Comparison of ENCODE assay signal across 21 cellular contexts in genomic region chr14:60272177-60272576, GRCh38.
"Had no signal": no experiment of that assay in that cellular context is flagged by ENCODE, and none has a peak within 500 bp of the region (broad histone marks: within the 10 kb centered on the region; RNA-seq: fewer than 3 reads in every experiment).

No MANE protein-coding gene starts in this region.

- H3K27me3 Mint-ChIP-seq: activated B cell treated with CpG ODN at 0.5 μM for 24 hours; activated CD4-positive, alpha-beta T cell treated with anti-CD3 and anti-CD28 coated beads, Interleukin-2, amount 10 ng/mL, durations not matched to agents 7 days and 5 days; activated naive CD8-positive, alpha-beta T cell treated with anti-CD3 and anti-CD28 coated beads, Interleukin-2, amount 50 U/mL, for 24 hours; naive B cell; stimulated activated naive B cell treated with anti-CD40 and anti-IgM and Interleukin-4, amounts not matched to agents 10 μg/mL and 1 μg/mL and 100 μg/mL, for 72 hours had no signal

- H3K4me3 Mint-ChIP-seq: activated B cell treated with CpG ODN at 0.5 μM for 24 hours; activated CD4-positive, alpha-beta T cell treated with anti-CD3 and anti-CD28 coated beads, Interleukin-2, amount 10 ng/mL, durations not matched to agents 7 days and 5 days; activated naive CD4-positive, alpha-beta T cell treated with anti-CD3 and anti-CD28 coated beads for 36 hours; activated naive CD8-positive, alpha-beta T cell treated with anti-CD3 and anti-CD28 coated beads, Interleukin-2, amount 50 U/mL, for 24 hours; stimulated activated naive B cell treated with anti-CD40 and anti-IgM and Interleukin-4, amounts not matched to agents 10 μg/mL and 1 μg/mL and 100 μg/mL, for 72 hours had no signal

- H3K27ac ChIP-seq: dorsolateral prefrontal cortex, right atrium auricular region, skin epidermis, tibial artery, uterus had no signal

- FAIRE-seq: bronchial epithelial cell, endometrium had no signal

- ATAC-seq: activated naive CD8-positive, alpha-beta T cell treated with anti-CD3 and anti-CD28 coated beads, Interleukin-2, amount 50 U/mL, for 24 hours; esophagus mucosa; left cardiac atrium; stimulated activated naive B cell treated with anti-CD40 and anti-IgM and Interleukin-4, amounts not matched to agents 10 μg/mL and 1 μg/mL and 100 μg/mL, for 72 hours had no signal

- H3K36me3 ChIP-seq: right atrium auricular region, tibial artery, uterus had no signal

- H3K27ac Mint-ChIP-seq: activated B cell treated with CpG ODN at 0.5 μM for 24 hours; activated CD4-positive, alpha-beta T cell treated with anti-CD3 and anti-CD28 coated beads, Interleukin-2, amount 10 ng/mL, durations not matched to agents 7 days and 5 days; activated naive CD4-positive, alpha-beta T cell treated with anti-CD3 and anti-CD28 coated beads for 36 hours; activated naive CD8-positive, alpha-beta T cell treated with anti-CD3 and anti-CD28 coated beads, Interleukin-2, amount 50 U/mL, for 24 hours; stimulated activated naive B cell treated with anti-CD40 and anti-IgM and Interleukin-4, amounts not matched to agents 10 μg/mL and 1 μg/mL and 100 μg/mL, for 72 hours had no signal

- H3K9me3 ChIP-seq: uterus had no signal

- H3K4me1 ChIP-seq: uterus had no signal

- H3K9me3 Mint-ChIP-seq: activated B cell treated with CpG ODN at 0.5 μM for 24 hours; activated CD4-positive, alpha-beta T cell treated with anti-CD3 and anti-CD28 coated beads, Interleukin-2, amount 10 ng/mL, durations not matched to agents 7 days and 5 days; activated naive CD8-positive, alpha-beta T cell treated with anti-CD3 and anti-CD28 coated beads, Interleukin-2, amount 50 U/mL, for 24 hours; stimulated activated naive B cell treated with anti-CD40 and anti-IgM and Interleukin-4, amounts not matched to agents 10 μg/mL and 1 μg/mL and 100 μg/mL, for 72 hours had no signal

- H3K27me3 ChIP-seq: dorsolateral prefrontal cortex, right atrium auricular region, tibial artery, uterus had no signal

- H3K4me3 ChIP-seq: dorsolateral prefrontal cortex, lung, right atrium auricular region, skin epidermis, tibial artery, uterus had no signal

- DNase-seq: activated B cell treated with CpG ODN at 0.5 μM for 24 hours; activated CD4-positive, alpha-beta T cell treated with anti-CD3 and anti-CD28 coated beads, Interleukin-2, amount 10 ng/mL, durations not matched to agents 7 days and 5 days; activated CD8-positive, alpha-beta memory T cell treated with anti-CD3 and anti-CD28 coated beads for 24 hours; activated naive CD4-positive, alpha-beta T cell treated with anti-CD3 and anti-CD28 coated beads for 36 hours; activated naive CD8-positive, alpha-beta T cell treated with anti-CD3 and anti-CD28 coated beads, Interleukin-2, amount 50 U/mL, for 24 hours; aorta; dorsolateral prefrontal cortex; left cardiac atrium; naive B cell; stimulated activated CD4-positive, alpha-beta T cell treated with anti-CD3 and anti-CD28 coated beads, Interleukin-15, amount 100 ng/mL, for 24 hours; stimulated activated CD4-positive, alpha-beta T cell treated with anti-CD3 and anti-CD28 coated beads, Interleukin-4, amount 100 ng/mL, for 1 hour; stimulated activated naive B cell treated with anti-CD40 and anti-IgM and Interleukin-4, amounts not matched to agents 10 μg/mL and 1 μg/mL and 100 μg/mL, for 72 hours; T-helper 2 cell; tibial artery; uterus had no signal
